In genomic region chr10:89164080-89164479, GRCh38 we compare ENCODE assay signal across 8 cellular contexts. TPM values are rescaled to one million over a fixed set of nuclear protein-coding genes. Genes with fewer than 3 reads are reported as not detected.
DNase-seq lines count a peak whose midpoint lies in the region; ATAC-seq, FAIRE-seq and TF ChIP-seq lines count a peak whose summit lies in the region.

No MANE protein-coding gene starts in this region.

- FAIRE-seq in urothelium cell line (lab: Jason Lieb, UNC) = no peak

- peaks cover 16% of the 10 kb centered on the region for H3K4me1 Mint-ChIP-seq in CD4-positive, alpha-beta T cell (ENCODE audit: low read depth)
- peaks cover 12 to 19% (median 14%) of the 10 kb centered on the region in 3 donors for H3K4me1 Mint-ChIP-seq in IgD-negative memory B cell

- no peaks in the 10 kb centered on the region for H3K27me3 Mint-ChIP-seq in CD4-positive, alpha-beta T cell
- peaks cover 5% of the 10 kb centered on the region for H3K27me3 Mint-ChIP-seq in IgD-negative memory B cell

- in situ Hi-C loops in GM13976 (cut with MboI; ENCODE audit: low sequenced_read_pairs, unreplicated experiment) = no loop called here

- DNase-seq in CD4-positive, alpha-beta T cell = no peak
- DNase-seq in globus pallidus (ENCODE audit: low spot score) (peak; percentile 40), DMS153 (lab: John Stamatoyannopoulos, UW) (no peak), urothelium cell line (ENCODE audit: low spot score) (no peak), GM13976 (ENCODE audit: low spot score) (no peak)
- DNase-seq in stimulated activated naive CD4-positive, alpha-beta T cell (lab: John Stamatoyannopoulos, UW) = no peak

- intact Hi-C loops in CD4-positive, alpha-beta T cell (cut with DNase I, micrococcal nuclease) = no loop called here

- no peaks in the 10 kb centered on the region for H3K36me3 Mint-ChIP-seq in CD4-positive, alpha-beta T cell (ENCODE audit: low read depth)
- no peaks in the 10 kb centered on the region for H3K36me3 Mint-ChIP-seq in IgD-negative memory B cell

- H3K9me3 Mint-ChIP-seq in CD4-positive, alpha-beta T cell = no peaks in the 10 kb centered on the region
- no peaks in the 10 kb centered on the region for H3K9me3 Mint-ChIP-seq in IgD-negative memory B cell

- H3K27ac ChIP-seq in CD4-positive, alpha-beta T cell (ENCODE audit: low read depth, low read length) = peak overlapping the region; percentile 49

- POLR2A ChIA-PET in CD4-positive, alpha-beta T cell (lab: Charles Lee) = interaction anchor here (1.2 kb wide), 1 partner anchor 80 kb away, joined by 3 read pairs; no protein-coding TSS in a partner anchor

- CTCF ChIA-PET in CD4-positive, alpha-beta T cell (lab: Charles Lee) = interaction anchor here (0.8 to 1.2 kb wide), 2 partner anchors 10 to 28 kb away, joined by 3 read pairs; no protein-coding TSS in a partner anchor

- H3K27me3 ChIP-seq in CD4-positive, alpha-beta T cell (ENCODE audit: control insufficient read depth, insufficient read depth, low read length) = no peaks in the 10 kb centered on the region

- H3K27ac Mint-ChIP-seq in CD4-positive, alpha-beta T cell = peak overlapping the region; percentile 73
- peak overlapping the region in 1 of 3 donors; percentile 32 for H3K27ac Mint-ChIP-seq in IgD-negative memory B cell

- TF ChIP-seq CTCF in CD4-positive, alpha-beta T cell (IDR thresholded peaks at IDR 0.05) = no peak
- no peak for TF ChIP-seq CTCF in GM13976 (IDR thresholded peaks at IDR 0.05; ENCODE audit: borderline replicate concordance, control extremely low read depth, extremely low read depth, insufficient read depth, missing control alignments)

- peak; percentile 25 for ATAC-seq in CD4-positive, alpha-beta T cell (ENCODE audit: poor library complexity)
- peak; percentile 10 for ATAC-seq in GM19467 (IDR thresholded peaks at IDR 0.05; ENCODE audit: unreplicated experiment)

- peak overlapping the region; percentile 77 for H3K4me3 Mint-ChIP-seq in CD4-positive, alpha-beta T cell
- H3K4me3 Mint-ChIP-seq in IgD-negative memory B cell = peak overlapping the region; percentile 35 to 80 (median 71)

- no peaks in the 10 kb centered on the region for H3K9me3 ChIP-seq in CD4-positive, alpha-beta T cell (ENCODE audit: control insufficient read depth, low read length)

RNA-seq across cellular contexts. Expression of gene CH25H, which starts 43.0 kb away (rescaled TPM):
- total RNA-seq in CD4-positive, alpha-beta T cell = under 1 TPM; 0.49 to 0.50 TPM
- polyA plus RNA-seq in IgD-negative memory B cell = not detected
